15 cellular contexts compared by ENCODE assay signal in the genomic region with DNA sequence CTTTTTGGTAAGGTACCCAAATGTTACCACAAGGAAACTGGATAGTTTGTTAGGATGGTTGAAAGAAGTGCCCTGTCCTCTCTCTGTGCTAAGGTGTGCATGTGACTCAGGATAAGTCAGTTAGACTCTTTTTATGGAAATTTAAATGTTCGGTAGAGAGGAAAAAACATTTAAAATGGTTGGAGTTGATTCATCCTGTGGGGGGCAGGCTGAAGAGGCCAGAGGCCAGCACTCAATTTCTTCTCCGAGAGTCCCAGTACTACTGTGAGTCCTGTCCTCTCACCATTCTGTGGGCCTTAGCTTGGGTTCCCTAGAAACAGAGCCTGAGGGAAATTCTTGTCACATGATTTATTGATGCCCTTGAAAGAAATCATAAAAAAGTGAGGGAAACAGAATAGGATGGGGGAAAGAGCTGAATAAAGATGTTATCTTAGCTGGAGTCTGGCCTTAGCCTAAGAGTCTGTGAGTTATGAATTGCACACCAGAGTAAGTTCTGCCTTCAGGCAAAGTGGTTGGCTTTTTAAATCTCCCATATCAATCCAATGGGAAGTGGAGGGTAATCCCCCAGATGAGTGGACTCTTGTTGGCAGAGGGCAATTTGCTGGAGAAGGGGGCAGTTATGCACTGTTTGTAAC.
DNase-seq lines count a peak whose midpoint lies in the region; ATAC-seq, FAIRE-seq and TF ChIP-seq lines count a peak whose summit lies in the region.
"Had no signal": no experiment of that assay in that cellular context is flagged by ENCODE, and none has a peak within 500 bp of the region (broad histone marks: within the 10 kb centered on the region; RNA-seq: fewer than 3 reads in every experiment).

No MANE protein-coding gene starts in this region.

- CTCF ChIA-PET in A549 (lab: Yijun Ruan, JAX) = interaction anchor here (2.6 to 5.0 kb wide), 3 partner anchors 8 to 110 kb away, joined by 13 to 20 read pairs (median 13); no protein-coding TSS in a partner anchor

- peak in 1 of 2 experiments; percentile 35; a peak in 3 of 6 replicates for ATAC-seq in A549
- no peak for ATAC-seq in GM19397 (IDR thresholded peaks at IDR 0.05; ENCODE audit: unreplicated experiment)
- ATAC-seq in GM18873 (IDR thresholded peaks at IDR 0.05; ENCODE audit: low FRiP score, unreplicated experiment) = no peak
- ATAC-seq: activated CD8-positive, alpha-beta T cell treated with anti-CD3 and anti-CD28 coated beads for 36 hours had no signal

- H3K36me3 ChIP-seq in adipocyte (ENCODE audit: control insufficient read depth, insufficient read depth, low read length, severe bottlenecking) (no peaks in the 10 kb centered on the region), testis (ENCODE audit: low read depth, missing control alignments) (no peaks in the 10 kb centered on the region)
- H3K36me3 ChIP-seq: neutrophil had no signal

- TF ChIP-seq EP300 in A549 (IDR thresholded peaks at IDR 0.05) = no peak

- TF ChIP-seq POLR2A in A549 (IDR thresholded peaks at IDR 0.05; ENCODE audit: low read length) (no peak), testis (IDR thresholded peaks at IDR 0.05) (no peak)

- WGBS in A549 (ENCODE audit: missing lambda C conversion rate) = 40% methylated on average over 2 of the region's 2 CpGs
- 83 to 87% methylated on average over 2 of the region's 2 CpGs for WGBS in testis, 2 donors

- POLR2A ChIA-PET in A549 (lab: Yijun Ruan, JAX) = interaction anchor here (0.6 kb wide), 1 partner anchor 27 kb away, joined by 4 read pairs; no protein-coding TSS in a partner anchor

- H3K27ac ChIP-seq in A549 = peak overlapping the region; percentile 73 to 89
- H3K27ac ChIP-seq in testis = no peak overlapping the region
- H3K27ac ChIP-seq: neutrophil had no signal

- H3K4me1 ChIP-seq in A549 (peaks cover 56% of the 10 kb centered on the region), adipocyte (ENCODE audit: control insufficient read depth, insufficient read depth, low read length) (peaks cover 42% of the 10 kb centered on the region), testis (no peaks in the 10 kb centered on the region)

- H3K9ac ChIP-seq in adipocyte (ENCODE audit: low read length) = peak overlapping the region; percentile 48

- peak overlapping the region; percentile 60 for H3K4me2 ChIP-seq in A549

- peak in 1 of 2 experiments; percentile 48 for DNase-seq in A549 (ENCODE audit: low read depth in 1 of 2, low spot score in 1 of 2)
- DNase-seq in HFF-Myc (ENCODE audit: extremely low read depth, low read depth) = peak; percentile 81
- peak; percentile 69 for DNase-seq in adipocyte (ENCODE audit: low read depth)
- peak; percentile 34 for DNase-seq in iris pigment epithelial cell (ENCODE audit: low read depth)
- no peak for DNase-seq in activated T-cell treated with anti-CD3 and anti-CD28 coated beads, Interleukin-2, amount 50 U/mL, for 48 hours
- no peak for DNase-seq in testis
- DNase-seq: ACHN; activated CD8-positive, alpha-beta T cell treated with anti-CD3 and anti-CD28 coated beads for 36 hours; activated naive CD4-positive, alpha-beta T cell; NCI-H1436; Right ventricle myocardium superior had no signal

- TF ChIP-seq RAD21 in A549 (conservative IDR thresholded peaks at IDR 0.05 in 1 of 2, IDR thresholded peaks at IDR 0.05 in 1 of 2) = no peak

- no peak overlapping the region for H3K4me3 ChIP-seq in A549
- no peak overlapping the region for H3K4me3 ChIP-seq in HFF-Myc (replicated peaks; ENCODE audit: low read depth, low read length)
- H3K4me3 ChIP-seq in adipocyte (ENCODE audit: low read length) = no peak overlapping the region
- no peak overlapping the region for H3K4me3 ChIP-seq in testis

- no peak for TF ChIP-seq CTCF in A549 (IDR thresholded peaks at IDR 0.05)
- TF ChIP-seq CTCF in HFF-Myc (IDR thresholded peaks at IDR 0.05; ENCODE audit: low read depth, low read length, missing control alignments) = peak; percentile 7
- TF ChIP-seq CTCF in testis (IDR thresholded peaks at IDR 0.05) = no peak

- H3K9me3 ChIP-seq in A549 (no peaks in the 10 kb centered on the region), adipocyte (ENCODE audit: control insufficient read depth, low read length) (no peaks in the 10 kb centered on the region), testis (no peaks in the 10 kb centered on the region)
- H3K9me3 ChIP-seq: neutrophil had no signal

- FAIRE-seq in A549 (lab: Jason Lieb, UNC) = no peak
- FAIRE-seq: TTC549 had no signal

- H3K27me3 ChIP-seq in adipocyte (replicated peaks; ENCODE audit: control insufficient read depth, insufficient read depth, low read length) = no peaks in the 10 kb centered on the region
- H3K27me3 ChIP-seq in testis = no peaks in the 10 kb centered on the region
- H3K27me3 ChIP-seq: neutrophil had no signal

- intact Hi-C loops in testis (cut with DNase I; ENCODE audit: low total_unique reads) = no loop called here

TF ChIP-seq in A549, 52 proteins besides CTCF, POLR2A, EP300 and RAD21:
- peak; percentile 84 for TF ChIP-seq GATA3 (IDR thresholded peaks at IDR 0.05; ENCODE audit: borderline replicate concordance)
- TF ChIP-seq RCOR1 (IDR thresholded peaks at IDR 0.05; ENCODE audit: low read depth, low read length) = no peak
- no peak for TF ChIP-seq MAFK (IDR thresholded peaks at IDR 0.05; ENCODE audit: partially characterized antibody)
- no peak for TF ChIP-seq BCL3 (IDR thresholded peaks at IDR 0.05)
- 0 out of 2 replicates have a peak, but pooled peaks have one; percentile 12 for TF ChIP-seq MAX (IDR thresholded peaks at IDR 0.05)
TF ChIP-seq in A549: peak in this region for 2.

Comparison
In these comparisons a context has a peak if more than half of its experiments do, and no peak if none do; other contexts are left out.
1. DNase-seq: peak in HFF-Myc (single experiment), adipocyte (single experiment) and iris pigment epithelial cell (single experiment); none in activated T-cell treated with anti-CD3 and anti-CD28 coated beads, Interleukin-2, amount 50 U/mL, for 48 hours (0 of 2) and testis (single experiment).
2. H3K27ac ChIP-seq: peak in A549 (2 of 2); none in testis (0 of 2).